ENCODE assay signal across 8 cellular contexts in the genomic region with DNA sequence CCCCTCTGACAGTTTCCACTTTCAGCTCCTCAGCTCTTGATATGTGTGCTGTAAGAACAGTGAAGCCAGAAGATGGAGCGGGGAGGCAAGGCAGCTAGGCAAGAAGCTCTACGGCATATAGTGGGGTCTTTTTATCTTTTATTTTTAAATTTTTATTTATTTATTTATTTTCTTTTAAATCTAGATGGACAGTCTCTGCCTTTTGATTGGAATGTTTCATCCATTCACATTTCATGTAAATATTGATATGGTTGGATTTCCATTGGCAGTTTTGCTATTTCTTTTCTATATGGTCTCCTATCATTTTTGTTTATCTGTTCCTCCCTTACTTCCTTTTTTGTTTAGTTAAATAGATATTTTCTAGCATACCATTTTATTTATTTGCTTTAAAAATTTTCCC.
"Had no signal": no experiment of that assay in that cellular context is flagged by ENCODE, and none has a peak within 500 bp of the region (broad histone marks: within the 10 kb centered on the region; RNA-seq: fewer than 3 reads in every experiment).

No MANE protein-coding gene starts in this region.

- DNase-seq: GDM1, GF-D8 had no signal

- ATAC-seq: GM12878 had no signal

- H3K4me3 ChIP-seq: GM12878 had no signal

- FAIRE-seq: G401.6, GM12878, GM12891, GM12892, GM18507, GM19239 had no signal
